ENCODE assay signal across 27 cellular contexts in genomic region chr17:82655523-82655922, GRCh38. TPM values are rescaled to one million over a fixed set of nuclear protein-coding genes. Genes with fewer than 3 reads are reported as not detected.
A peak's percentile ranks its signal among the peaks of the same experiment; 100 is the strongest.
DNase-seq lines count a peak whose midpoint lies in the region; ATAC-seq and TF ChIP-seq lines count a peak whose summit lies in the region.
"Had no signal": no experiment of that assay in that cellular context is flagged by ENCODE, and none has a peak within 500 bp of the region (broad histone marks: within the 10 kb centered on the region; RNA-seq: fewer than 3 reads in every experiment).

No MANE protein-coding gene starts in this region.

- no peaks in the 10 kb centered on the region for H3K27me3 ChIP-seq in mucosa of rectum (ENCODE audit: control insufficient read depth in 2 of 2, insufficient read depth in 2 of 2, low read length in 2 of 2)
- no peaks in the 10 kb centered on the region for H3K27me3 ChIP-seq in stomach
- H3K27me3 ChIP-seq: cardiac muscle cell, neural progenitor cell, testis had no signal

- no peak for TF ChIP-seq POLR2A in stomach (IDR thresholded peaks at IDR 0.05)

- WGBS in stomach, 5 donors: 26 to 56% (median 41%) methylated on average over 13 of the region's 13 CpGs

- TF ChIP-seq EP300 in stomach (IDR thresholded peaks at IDR 0.05): no peak

- CTCF ChIA-PET in HEK293 (lab: Yijun Ruan, JAX) (interaction anchor here (0.7 to 1.0 kb wide), 2 partner anchors 95 to 119 kb away, joined by 3 read pairs; no protein-coding TSS in a partner anchor), T-cell (lab: Charles Lee) (no interaction called here)

- TF ChIP-seq CTCF in HEK293 (tag by site-specific recombination; IDR thresholded peaks at IDR 0.05) (no peak), chondrocyte (IDR thresholded peaks at IDR 0.05) (no peak), stomach (IDR thresholded peaks at IDR 0.05) (no peak)

- DNase-seq in chondrocyte (ENCODE audit: low spot score) (peak; percentile 57), stomach (peak; percentile 69), NCI-H510A (lab: John Stamatoyannopoulos, UW) (no peak), LoVo (ENCODE audit: low spot score) (no peak), T-cell (no peak)
- DNase-seq: activated CD4-positive, CD25-positive, alpha-beta regulatory T cell treated with anti-CD3 and anti-CD28 coated beads, Interleukin-2, amount 50 U/mL, for 72 hours; activated naive CD4-positive, alpha-beta T cell treated with Interleukin-2 at 50 U/mL for 16 hours; activated T-cell treated with anti-CD3 and anti-CD28 coated beads, Interleukin-2, amount 50 U/mL, for 24 hours; amygdala; erythroblast; foreskin melanocyte; kidney glomerular epithelial cell; NCI-H2029; NCI-H226; NCI-H82; right cardiac atrium; SK-N-SH; stimulated activated CD4-positive, alpha-beta T cell treated with anti-CD3 and anti-CD28 coated beads, Interleukin-15, amount 100 ng/mL, for 24 hours; T-helper 9 cell; testis had no signal

- peaks cover 15% of the 10 kb centered on the region for H3K36me3 Mint-ChIP-seq in chondrocyte (ENCODE audit: low read depth)
- peaks cover 11% of the 10 kb centered on the region for H3K36me3 Mint-ChIP-seq in T-cell

- H3K27ac ChIP-seq in HEK293 (ENCODE audit: extremely low read depth, low read depth, low read length) (no peak overlapping the region), mucosa of rectum (ENCODE audit: low read depth in 2 of 2, low read length in 2 of 2) (peak overlapping the region; percentile 88 to 90), stomach (peak overlapping the region; percentile 80 to 90 (median 87))
- H3K27ac ChIP-seq: cardiac muscle cell, KMS-11, neural progenitor cell, testis had no signal

- H3K9me3 Mint-ChIP-seq in chondrocyte (ENCODE audit: low read depth) (no peaks in the 10 kb centered on the region), T-cell (no peaks in the 10 kb centered on the region)
- H3K9me3 Mint-ChIP-seq: activated T-cell treated with anti-CD3 and anti-CD28 coated beads, Interleukin-2, amount 50 U/mL, for 24 hours; CD8-positive, alpha-beta memory T cell; mesothelial cell of epicardium had no signal

- no peaks in the 10 kb centered on the region for H3K4me1 ChIP-seq in HEK293 (ENCODE audit: control insufficient read depth, insufficient read depth, low read length)
- H3K4me1 ChIP-seq in mucosa of rectum (ENCODE audit: control insufficient read depth in 2 of 2, insufficient read depth in 2 of 2, low read length in 2 of 2): peaks cover 23 to 30% of the 10 kb centered on the region in 2 donors
- peaks cover 22 to 35% (median 26%) of the 10 kb centered on the region in 4 donors for H3K4me1 ChIP-seq in stomach
- H3K4me1 ChIP-seq: neural progenitor cell, testis had no signal

- no peak overlapping the region for H3K4me3 Mint-ChIP-seq in chondrocyte (ENCODE audit: unreplicated experiment)
- H3K4me3 Mint-ChIP-seq in T-cell: no peak overlapping the region
- H3K4me3 Mint-ChIP-seq: activated T-cell treated with anti-CD3 and anti-CD28 coated beads, Interleukin-2, amount 50 U/mL, for 24 hours; CD8-positive, alpha-beta memory T cell; mesothelial cell of epicardium; neural progenitor cell had no signal

- H3K4me1 Mint-ChIP-seq in chondrocyte (ENCODE audit: low read depth) (no peaks in the 10 kb centered on the region), T-cell (no peaks in the 10 kb centered on the region)
- H3K4me1 Mint-ChIP-seq: CD8-positive, alpha-beta memory T cell; mesothelial cell of epicardium; neural progenitor cell had no signal

- H3K27me3 Mint-ChIP-seq in chondrocyte (ENCODE audit: low read depth) (no peaks in the 10 kb centered on the region), T-cell (no peaks in the 10 kb centered on the region)
- H3K27me3 Mint-ChIP-seq: activated T-cell treated with anti-CD3 and anti-CD28 coated beads, Interleukin-2, amount 50 U/mL, for 24 hours; CD8-positive, alpha-beta memory T cell had no signal

- H3K9ac ChIP-seq in mucosa of rectum (ENCODE audit: low read depth in 1 of 2, low read length in 2 of 2): peak overlapping the region; percentile 43 to 75
- H3K9ac ChIP-seq: KMS-11, SK-N-SH had no signal

- intact Hi-C loops in stomach (cut with DNase I; ENCODE audit: low total_unique reads): no loop called here

- ATAC-seq in T-cell (replicated peaks in 1 of 4): no peak
- ATAC-seq: right cardiac atrium had no signal

- H3K9me3 ChIP-seq in HEK293 (ENCODE audit: control insufficient read depth, insufficient read depth, low read depth, low read length) (no peaks in the 10 kb centered on the region), mucosa of rectum (ENCODE audit: control insufficient read depth in 2 of 2, low read length in 2 of 2) (no peaks in the 10 kb centered on the region), stomach (no peaks in the 10 kb centered on the region)
- H3K9me3 ChIP-seq: SK-N-SH, testis had no signal

- POLR2A ChIA-PET in HEK293 (lab: Yijun Ruan, JAX): interaction anchor here (0.7 kb wide), 1 partner anchor 939 kb away, joined by 6 read pairs; no protein-coding TSS in a partner anchor
- POLR2A ChIA-PET in T-cell (lab: Charles Lee): no interaction called here

- H3K36me3 ChIP-seq in HEK293 (ENCODE audit: control insufficient read depth in 2 of 2, insufficient read depth in 1 of 2, low read length in 2 of 2) (peaks cover 7 to 34% of the 10 kb centered on the region in 2 experiments), mucosa of rectum (ENCODE audit: control insufficient read depth in 2 of 2, insufficient read depth in 2 of 2, low read length in 2 of 2) (peaks cover 28 to 29% of the 10 kb centered on the region in 2 donors), stomach (peaks cover 0 to 51% (median 42%) of the 10 kb centered on the region in 4 donors)
- H3K36me3 ChIP-seq: cardiac muscle cell, neural progenitor cell had no signal

- H3K4me3 ChIP-seq in HEK293 (ENCODE audit: low read depth, low read length): no peak overlapping the region
- peak overlapping the region; percentile 59 to 69 for H3K4me3 ChIP-seq in mucosa of rectum (ENCODE audit: low read length in 2 of 2)
- peak overlapping the region in 1 of 4 donors; percentile 17 for H3K4me3 ChIP-seq in stomach
- H3K4me3 ChIP-seq: cardiac muscle cell, neural progenitor cell, testis had no signal

- H3K27ac Mint-ChIP-seq in chondrocyte (ENCODE audit: unreplicated experiment) (no peak overlapping the region), T-cell (no peak overlapping the region)
- H3K27ac Mint-ChIP-seq: activated T-cell treated with anti-CD3 and anti-CD28 coated beads, Interleukin-2, amount 50 U/mL, for 24 hours; mesothelial cell of epicardium; neural progenitor cell had no signal

TF ChIP-seq in HEK293, 187 proteins besides CTCF, POLR2A, EP300 and RAD21:
- TF ChIP-seq SCRT1 (tag by site-specific recombination; IDR thresholded peaks at IDR 0.05; ENCODE audit: borderline replicate concordance): peak; percentile 54
- TF ChIP-seq SCRT2 (tag by site-specific recombination; IDR thresholded peaks at IDR 0.05): peak; percentile 74
- TF ChIP-seq ZNF843 (tag by site-specific recombination; IDR thresholded peaks at IDR 0.05): no peak

RNA-seq across cellular contexts. Expression of gene WDR45B, which starts 7.3 kb away (rescaled TPM):
- total RNA-seq in chondrocyte (60.4 to 70.0 TPM (median 67.8 TPM) in 3 replicates), stomach (100 to 1,000 TPM in 2 of 5 donors, 10 to 100 TPM in 3; 75.3 to 108 (median 92.9) TPM), T-cell (10 to 100 TPM; 57.3 to 81.5 (median 59.4) TPM)
- 10 to 100 TPM; 62.8 to 70.7 (median 62.9) TPM for polyA plus RNA-seq in stomach

RNA-seq across cellular contexts. Expression of gene RAB40B, which starts 43.0 kb away (rescaled TPM):
- total RNA-seq in chondrocyte: 16.7 to 20.0 TPM (median 20.0 TPM) in 3 replicates
- total RNA-seq in stomach: 100 to 1,000 TPM in 2 of 5 donors, 10 to 100 TPM in 2, 1 to 10 TPM in 1; 7.6 to 133 (median 36.4) TPM
- polyA plus RNA-seq in stomach: 10 to 100 TPM; 13.5 to 25.7 (median 17.7) TPM
- total RNA-seq in T-cell: 1 to 10 TPM; 4.4 to 8.7 (median 7.1) TPM

Comparison
In these comparisons a context has a peak if more than half of its experiments do, and no peak if none do; other contexts are left out.
1. DNase-seq: peak in chondrocyte (single experiment) and stomach (single experiment); none in NCI-H510A (single experiment), LoVo (single experiment) and T-cell (0 of 34).